7 cellular contexts compared by ENCODE assay signal in genomic region chr18:58781627-58782194, GRCh38.
DNase-seq lines count a peak whose midpoint lies in the region; ATAC-seq and TF ChIP-seq lines count a peak whose summit lies in the region.

No MANE protein-coding gene starts in this region.

- H3K9me3 Mint-ChIP-seq in chondrocyte (ENCODE audit: low read depth): no peaks in the 10 kb centered on the region

- peaks cover 37% of the 10 kb centered on the region for H3K4me1 Mint-ChIP-seq in chondrocyte (ENCODE audit: low read depth)

- no peaks in the 10 kb centered on the region for H3K27me3 Mint-ChIP-seq in chondrocyte (ENCODE audit: low read depth)

- ATAC-seq in GM18498 (IDR thresholded peaks at IDR 0.05; ENCODE audit: unreplicated experiment) (peak; percentile 81), HG03135 (IDR thresholded peaks at IDR 0.05; ENCODE audit: unreplicated experiment) (peak; percentile 62), left lobe of liver (peak; percentile 99)

- H3K36me3 Mint-ChIP-seq in chondrocyte (ENCODE audit: low read depth): peaks cover 1% of the 10 kb centered on the region

- no peak overlapping the region for H3K4me3 Mint-ChIP-seq in chondrocyte (ENCODE audit: unreplicated experiment)

- TF ChIP-seq CTCF in chondrocyte (IDR thresholded peaks at IDR 0.05): peak; percentile 98

- peak; percentile 57 for DNase-seq in NCI-H510A (lab: John Stamatoyannopoulos, UW)
- peak; percentile 39 to 60 for DNase-seq in activated CD4-positive, alpha-beta T cell treated with anti-CD3 and anti-CD28 coated beads for 24 hours (ENCODE audit: low read depth in 2 of 2)
- DNase-seq in chondrocyte (ENCODE audit: low spot score): no peak
- DNase-seq in left lobe of liver (ENCODE audit: low spot score): peak; percentile 75
- DNase-seq in stimulated activated CD4-positive, alpha-beta T cell treated with anti-CD3 and anti-CD28 coated beads, Interleukin-4, amount 100 ng/mL, for 48 hours (ENCODE audit: low read depth in 2 of 2): peak; percentile 57 to 58

- H3K27ac Mint-ChIP-seq in chondrocyte (ENCODE audit: unreplicated experiment): peak overlapping the region; percentile 76
